In genomic region chr2:69601179-69601612, GRCh38 we compare ENCODE assay signal across 10 cellular contexts. TPM values are rescaled to one million over a fixed set of nuclear protein-coding genes. Genes with fewer than 3 reads are reported as not detected.
DNase-seq lines count a peak whose midpoint lies in the region; ATAC-seq and FAIRE-seq lines count a peak whose summit lies in the region.
"Had no signal": no experiment of that assay in that cellular context is flagged by ENCODE, and none has a peak within 500 bp of the region (broad histone marks: within the 10 kb centered on the region; RNA-seq: fewer than 3 reads in every experiment).

No MANE protein-coding gene starts in this region.

- H3K4me1 Mint-ChIP-seq in effector memory CD8-positive, alpha-beta T cell (ENCODE audit: low read depth in 2 of 2), result peaks cover 60 to 74% of the 10 kb centered on the region in 2 donors
- H3K4me1 Mint-ChIP-seq in naive thymus-derived CD8-positive, alpha-beta T cell, result peaks cover 42 to 93% (median 86%) of the 10 kb centered on the region in 4 donors

- H3K27ac Mint-ChIP-seq in effector memory CD8-positive, alpha-beta T cell, result peak overlapping the region; percentile 73 to 75
- peak overlapping the region in 9 of 10 donors; percentile 36 to 82 (median 66) for H3K27ac Mint-ChIP-seq in naive thymus-derived CD8-positive, alpha-beta T cell

- H3K4me3 ChIP-seq in H7 (ENCODE audit: insufficient read depth, low read depth, low read length), result no peak overlapping the region

- H3K27me3 ChIP-seq in H7 (ENCODE audit: control insufficient read depth, insufficient read depth, low read length), result no peaks in the 10 kb centered on the region

- FAIRE-seq in RCC 7860 (lab: Jason Lieb, UNC), result peak; percentile 56

- peak; percentile 52 for ATAC-seq in effector memory CD8-positive, alpha-beta T cell (replicated peaks)
- ATAC-seq in naive thymus-derived CD8-positive, alpha-beta T cell, result peak in 1 of 2 donors; percentile 28
- no peak for ATAC-seq in HG03139 (IDR thresholded peaks at IDR 0.05; ENCODE audit: unreplicated experiment)

- no peaks in the 10 kb centered on the region for H3K9me3 Mint-ChIP-seq in effector memory CD8-positive, alpha-beta T cell
- H3K9me3 Mint-ChIP-seq in naive thymus-derived CD8-positive, alpha-beta T cell, result peaks cover 0 to 10% (median 6%) of the 10 kb centered on the region in 9 donors

- H3K4me3 Mint-ChIP-seq in effector memory CD8-positive, alpha-beta T cell, result peak overlapping the region in 1 of 2 donors; percentile 1
- H3K4me3 Mint-ChIP-seq in naive thymus-derived CD8-positive, alpha-beta T cell, result peak overlapping the region in 6 of 10 donors; percentile 3 to 58 (median 22)

- H3K36me3 ChIP-seq in H7 (replicated peaks; ENCODE audit: control insufficient read depth, insufficient read depth, low read length), result no peaks in the 10 kb centered on the region

- DNase-seq in EH (ENCODE audit: low read depth) (peak; percentile 93), RCC 7860 (ENCODE audit: low spot score) (peak; percentile 77), DMS 273 (lab: John Stamatoyannopoulos, UW; ENCODE audit: unreplicated experiment) (no peak), H7 (no peak), NCI-H524 treated with DMSO at 0.1 percent for 48 hours (lab: John Stamatoyannopoulos, UW) (no peak)
- DNase-seq in effector memory CD8-positive, alpha-beta T cell, result no peak
- DNase-seq in naive thymus-derived CD8-positive, alpha-beta T cell, result no peak
- DNase-seq: activated CD4-positive, alpha-beta T cell treated with anti-CD3 and anti-CD28 coated beads, Interleukin-2, amount 50 U/mL, for 48 hours; NCI-H446 treated with DMSO at 0.1 percent for 48 hours had no signal

- H3K27me3 Mint-ChIP-seq in effector memory CD8-positive, alpha-beta T cell, result no peaks in the 10 kb centered on the region
- no peaks in the 10 kb centered on the region for H3K27me3 Mint-ChIP-seq in naive thymus-derived CD8-positive, alpha-beta T cell

- peaks cover 26% of the 10 kb centered on the region for H3K36me3 Mint-ChIP-seq in effector memory CD8-positive, alpha-beta T cell (ENCODE audit: insufficient read depth)
- peaks cover 9 to 60% (median 11%) of the 10 kb centered on the region in 3 donors for H3K36me3 Mint-ChIP-seq in naive thymus-derived CD8-positive, alpha-beta T cell

- POLR2A ChIA-PET in naive thymus-derived CD8-positive, alpha-beta T cell (lab: Charles Lee), result interaction anchor here (0.9 kb wide), 1 partner anchor 43 kb away, joined by 5 read pairs; no protein-coding TSS in a partner anchor

RNA-seq across cellular contexts. Expression of gene AAK1, which starts 42.3 kb away (rescaled TPM):
- total RNA-seq in naive thymus-derived CD8-positive, alpha-beta T cell, result 100 to 1,000 TPM; 216 to 222 TPM
- polyA plus RNA-seq in naive thymus-derived CD8-positive, alpha-beta T cell, result 100 to 1,000 TPM in 1 of 3 donors, 10 to 100 TPM in 2; 59.8 to 106 (median 97.3) TPM
- total RNA-seq in H7 (2014; rRNA removed; shearing (Covaris generic)), result 16.2 and 26.5 TPM in 2 replicates

Comparison
In these comparisons a context has a peak if more than half of its experiments do, and no peak if none do; other contexts are left out.
1. DNase-seq: peak in EH (single experiment) and RCC 7860 (single experiment); none in effector memory CD8-positive, alpha-beta T cell (0 of 3), naive thymus-derived CD8-positive, alpha-beta T cell (0 of 10), DMS 273 (single experiment), H7 (single experiment) and NCI-H524 treated with DMSO at 0.1 percent for 48 hours (single experiment).